ENCODE assay signal across 14 cellular contexts in the genomic region with DNA sequence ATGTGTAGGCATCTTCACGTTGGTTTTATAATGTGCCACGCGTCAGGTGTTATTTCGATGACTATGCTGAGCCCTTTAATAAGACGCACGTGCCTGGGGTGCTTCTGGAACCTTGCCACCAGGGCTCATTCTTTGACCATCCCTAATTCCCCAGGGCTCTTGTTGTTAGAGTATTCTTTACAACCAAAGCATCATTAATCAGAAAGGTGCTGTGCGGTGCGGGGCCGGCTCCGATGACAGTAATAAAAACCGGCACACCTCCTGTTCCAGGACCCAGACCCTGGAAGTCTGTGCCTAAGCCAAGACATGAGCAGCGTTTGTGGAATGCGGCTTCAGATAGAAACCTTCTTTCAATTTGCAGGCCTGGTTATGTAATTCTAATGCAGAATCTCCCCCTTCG. TPM values are rescaled to one million over a fixed set of nuclear protein-coding genes. Genes with fewer than 3 reads are reported as not detected.
A peak's percentile ranks its signal among the peaks of the same experiment; 100 is the strongest.
DNase-seq lines count a peak whose midpoint lies in the region; ATAC-seq, FAIRE-seq and TF ChIP-seq lines count a peak whose summit lies in the region.
"Had no signal": no experiment of that assay in that cellular context is flagged by ENCODE, and none has a peak within 500 bp of the region (broad histone marks: within the 10 kb centered on the region; RNA-seq: fewer than 3 reads in every experiment).

No MANE protein-coding gene starts in this region.

- H2AFZ ChIP-seq in keratinocyte (ENCODE audit: control insufficient read depth, low read length) = peak overlapping the region; percentile 3

- in situ Hi-C loops in brain microvascular endothelial cell (cut with HindIII; ENCODE audit: low pct_ligation_motif_present, low sequenced_read_pairs) = no loop called here

- H3K36me3 ChIP-seq in brain microvascular endothelial cell (replicated peaks) (no peaks in the 10 kb centered on the region), keratinocyte (ENCODE audit: control insufficient read depth in 2 of 2, extremely low read depth in 1 of 2, insufficient read depth in 2 of 2, low read length in 2 of 2) (no peaks in the 10 kb centered on the region), subcutaneous abdominal adipose tissue (ENCODE audit: control insufficient read depth in 5 of 5, insufficient read depth in 5 of 5, low read length in 5 of 5) (peaks cover 0 to 10% (median 3%) of the 10 kb centered on the region in 5 donors)
- no peaks in the 10 kb centered on the region for H3K36me3 ChIP-seq in CD8-positive, alpha-beta memory T cell (ENCODE audit: insufficient read depth, low read length)
- H3K36me3 ChIP-seq: sigmoid colon had no signal

- no peak for ATAC-seq in HG02571 (IDR thresholded peaks at IDR 0.05; ENCODE audit: unreplicated experiment)
- ATAC-seq: Panc1 had no signal

- CTCF ChIA-PET in CD8-positive, alpha-beta memory T cell (lab: Charles Lee) = no interaction called here

- DNase-seq in NCI-H526 (lab: John Stamatoyannopoulos, UW) = peak; percentile 21 to 53
- no peak for DNase-seq in NCI-H526 treated with DMSO at 0.1 percent for 48 hours (lab: John Stamatoyannopoulos, UW)
- DNase-seq in brain microvascular endothelial cell = peak; percentile 24
- DNase-seq in keratinocyte (ENCODE audit: low read depth, low spot score) = peak; percentile 33
- DNase-seq in CD8-positive, alpha-beta memory T cell = no peak
- no peak for DNase-seq in frontal cortex (ENCODE audit: low spot score in 2 of 2)
- DNase-seq: sigmoid colon, upper lobe of left lung had no signal

- H3K36me3 Mint-ChIP-seq in CD8-positive, alpha-beta memory T cell = peaks cover 12 to 49% (median 22%) of the 10 kb centered on the region in 3 donors

- no peaks in the 10 kb centered on the region for H4K20me1 ChIP-seq in keratinocyte (ENCODE audit: control insufficient read depth, extremely low read depth, insufficient read depth, low read length)

- TF ChIP-seq CTCF in brain microvascular endothelial cell (IDR thresholded peaks at IDR 0.05; ENCODE audit: low read depth, low read length, missing control alignments) = no peak
- TF ChIP-seq CTCF in keratinocyte (optimal IDR thresholded peaks at IDR 0.05 in 1 of 3, IDR thresholded peaks at IDR 0.05 in 1 of 3, conservative IDR thresholded peaks at IDR 0.05 in 1 of 3; ENCODE audit: extremely low read depth in 1 of 3, insufficient read depth in 2 of 3, low read length in 3 of 3) = no peak

- peak overlapping the region in 1 of 7 donors; percentile 23 for H3K4me3 Mint-ChIP-seq in CD8-positive, alpha-beta memory T cell
- H3K4me3 Mint-ChIP-seq: activated naive CD4-positive, alpha-beta T cell treated with anti-CD3 and anti-CD28 coated beads, Interleukin-2, amount 10 ng/mL, durations not matched to agents 7 days and 5 days had no signal

- H3K27me3 Mint-ChIP-seq in CD8-positive, alpha-beta memory T cell = no peaks in the 10 kb centered on the region
- H3K27me3 Mint-ChIP-seq: activated naive CD4-positive, alpha-beta T cell treated with anti-CD3 and anti-CD28 coated beads, Interleukin-2, amount 10 ng/mL, durations not matched to agents 7 days and 5 days had no signal

- no peaks in the 10 kb centered on the region for H3K9me1 ChIP-seq in keratinocyte (ENCODE audit: control insufficient read depth, extremely low read depth, insufficient read depth, low read length)

- H3K9ac ChIP-seq in keratinocyte (ENCODE audit: control insufficient read depth, extremely low read depth, insufficient read depth, low read length) (peak overlapping the region; percentile 41), subcutaneous abdominal adipose tissue (ENCODE audit: low read length in 5 of 5) (no peak overlapping the region)

- FAIRE-seq in keratinocyte (lab: Jason Lieb, UNC) (peak; percentile 79), frontal cortex (lab: Jason Lieb, UNC) (no peak)
- FAIRE-seq: A204.1, G401.6 had no signal

- peaks cover 0 to 55% (median 8%) of the 10 kb centered on the region in 5 donors for H3K9me3 Mint-ChIP-seq in CD8-positive, alpha-beta memory T cell

- no peaks in the 10 kb centered on the region for H3K79me2 ChIP-seq in keratinocyte (ENCODE audit: control insufficient read depth, insufficient read depth, low read length)

- peaks cover 5 to 10% (median 6%) of the 10 kb centered on the region in 3 donors for H3K4me1 Mint-ChIP-seq in CD8-positive, alpha-beta memory T cell
- H3K4me1 Mint-ChIP-seq: activated naive CD4-positive, alpha-beta T cell treated with anti-CD3 and anti-CD28 coated beads, Interleukin-2, amount 10 ng/mL, durations not matched to agents 7 days and 5 days had no signal

- H3K4me3 ChIP-seq in brain microvascular endothelial cell (ENCODE audit: low read depth, low read length) = no peak overlapping the region
- H3K4me3 ChIP-seq in keratinocyte (ENCODE audit: control insufficient read depth in 2 of 3, extremely low read depth in 1 of 3, insufficient read depth in 2 of 3, low read depth in 1 of 3, low read length in 3 of 3) = peak overlapping the region in 2 of 3 experiments; percentile 25 to 57
- H3K4me3 ChIP-seq in subcutaneous abdominal adipose tissue (ENCODE audit: low read depth in 1 of 5, low read length in 5 of 5) = peak overlapping the region in 3 of 5 donors; percentile 2 to 55 (median 46)
- no peak overlapping the region for H3K4me3 ChIP-seq in CD8-positive, alpha-beta memory T cell (ENCODE audit: low read length)
- H3K4me3 ChIP-seq: upper lobe of left lung had no signal

- H3K27me3 ChIP-seq in brain microvascular endothelial cell (replicated peaks) (no peaks in the 10 kb centered on the region), keratinocyte (ENCODE audit: control insufficient read depth, extremely low read depth, insufficient read depth, low read length) (no peaks in the 10 kb centered on the region), subcutaneous abdominal adipose tissue (ENCODE audit: control insufficient read depth in 5 of 5, insufficient read depth in 4 of 5, low read length in 5 of 5) (no peaks in the 10 kb centered on the region)
- H3K27me3 ChIP-seq in CD8-positive, alpha-beta memory T cell (ENCODE audit: insufficient read depth, low read length, poor library complexity, severe bottlenecking) = no peaks in the 10 kb centered on the region
- H3K27me3 ChIP-seq: sigmoid colon, upper lobe of left lung had no signal

- peaks cover 2% of the 10 kb centered on the region for H3K9me3 ChIP-seq in keratinocyte (ENCODE audit: control insufficient read depth, low read depth, low read length)
- peaks cover 0 to 2% (median 0%) of the 10 kb centered on the region in 5 donors for H3K9me3 ChIP-seq in subcutaneous abdominal adipose tissue (ENCODE audit: control insufficient read depth in 5 of 5, low read length in 5 of 5)
- H3K9me3 ChIP-seq in CD8-positive, alpha-beta memory T cell (ENCODE audit: low read length) = no peaks in the 10 kb centered on the region
- H3K9me3 ChIP-seq: sigmoid colon, upper lobe of left lung had no signal

- peak overlapping the region; percentile 74 for H3K4me2 ChIP-seq in keratinocyte (ENCODE audit: control insufficient read depth, extremely low read depth, insufficient read depth, low read depth, low read length)

- dilution Hi-C loops in keratinocyte (cut with MboI; ENCODE audit: extremely low pct_ligation_motif_present, low sequenced_read_pairs) = no loop called here

- POLR2A ChIA-PET in CD8-positive, alpha-beta memory T cell (lab: Charles Lee) = interaction anchor here (0.5 kb wide), 1 partner anchor 18 kb away, joined by 3 read pairs; no protein-coding TSS in a partner anchor

- H3K4me1 ChIP-seq in keratinocyte (ENCODE audit: control insufficient read depth, extremely low read depth, insufficient read depth, low read length) (peaks cover 15% of the 10 kb centered on the region), subcutaneous abdominal adipose tissue (ENCODE audit: control insufficient read depth in 5 of 5, insufficient read depth in 5 of 5, low read length in 5 of 5) (peaks cover 0 to 12% (median 9%) of the 10 kb centered on the region in 5 donors)
- H3K4me1 ChIP-seq in CD8-positive, alpha-beta memory T cell (ENCODE audit: insufficient read depth, low read length) = no peaks in the 10 kb centered on the region
- H3K4me1 ChIP-seq: upper lobe of left lung had no signal

- H3K27ac Mint-ChIP-seq in CD8-positive, alpha-beta memory T cell = peak overlapping the region in 1 of 8 donors; percentile 50
- H3K27ac Mint-ChIP-seq: activated naive CD4-positive, alpha-beta T cell treated with anti-CD3 and anti-CD28 coated beads, Interleukin-2, amount 10 ng/mL, durations not matched to agents 7 days and 5 days had no signal

- H3K27ac ChIP-seq in brain microvascular endothelial cell = no peak overlapping the region
- H3K27ac ChIP-seq in keratinocyte (ENCODE audit: control insufficient read depth, insufficient read depth, low read length) = peak overlapping the region; percentile 36
- H3K27ac ChIP-seq in subcutaneous abdominal adipose tissue (ENCODE audit: low read depth, low read length) = no peak overlapping the region
- H3K27ac ChIP-seq in CD8-positive, alpha-beta memory T cell (ENCODE audit: low read depth, low read length) = no peak overlapping the region
- H3K27ac ChIP-seq: upper lobe of left lung had no signal

RNA-seq across cellular contexts. Expression of a gene that starts 58.4 kb away (rescaled TPM):
- 15.2 to 17.2 TPM (median 15.2 TPM) in 3 replicates for polyA plus RNA-seq in keratinocyte
- 2.5 TPM for polyA plus RNA-seq in keratinocyte (2011; ENCODE audit: low read depth)
- 11.2 and 21.2 TPM in 2 replicates for polyA plus RNA-seq in keratinocyte (2011; cell fraction: cytosol; rRNA removed)
- polyA plus RNA-seq in keratinocyte (2011; cell fraction: nucleus; rRNA removed) = 10.8 and 15.2 TPM in 2 replicates
- 10.9 and 18.4 TPM in 2 replicates for polyA plus RNA-seq in keratinocyte (2012; ENCODE audit: low replicate concordance)
- polyA minus RNA-seq in keratinocyte = 5.7 to 12.9 TPM (median 9.3 TPM) in 3 replicates
- 6.3 TPM for polyA minus RNA-seq in keratinocyte (2011; cell fraction: cytosol; rRNA and poly(A)+ RNA removed)
- 9.1 and 12.2 TPM in 2 replicates for polyA minus RNA-seq in keratinocyte (2011; cell fraction: nucleus; rRNA and poly(A)+ RNA removed)
- total RNA-seq in CD8-positive, alpha-beta memory T cell = 10 to 100 TPM; 19.7 to 22.4 TPM
- 31.7 TPM for polyA plus RNA-seq in CD8-positive, alpha-beta memory T cell
- total RNA-seq in frontal cortex = 5.7 TPM

Comparison
In these comparisons a context has a peak if more than half of its experiments do, and no peak if none do; other contexts are left out.
1. DNase-seq: peak in NCI-H526 (2 of 2), brain microvascular endothelial cell (single experiment) and keratinocyte (single experiment); none in NCI-H526 treated with DMSO at 0.1 percent for 48 hours (single experiment), CD8-positive, alpha-beta memory T cell (0 of 5) and frontal cortex (0 of 2).
2. H3K4me3 ChIP-seq: peak in keratinocyte (2 of 3) and subcutaneous abdominal adipose tissue (3 of 5); none in brain microvascular endothelial cell (single experiment) and CD8-positive, alpha-beta memory T cell (single experiment).